In the genomic region with DNA sequence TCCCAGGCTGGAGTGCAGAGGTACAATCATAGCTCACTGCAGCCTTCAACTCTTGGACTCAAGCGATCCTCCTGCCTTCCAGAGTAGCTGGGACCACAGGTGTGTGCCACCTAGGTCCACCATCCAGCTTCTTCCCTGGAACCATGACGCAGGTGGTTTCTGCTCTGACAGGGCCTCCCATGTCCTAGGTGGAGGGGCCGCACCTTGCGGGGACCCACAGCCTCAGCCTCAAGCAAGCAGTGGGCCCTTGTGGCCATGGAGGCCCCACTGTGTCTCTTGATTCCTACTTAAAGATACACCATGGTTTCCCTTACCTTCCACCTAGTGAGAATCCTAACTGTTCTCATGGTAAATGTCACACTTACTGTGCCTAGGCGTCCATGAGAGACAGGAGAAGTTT, we compare ENCODE assay signal across 1 cellular context.
TF ChIP-seq lines count a peak whose summit lies in the region.

No MANE protein-coding gene starts in this region.

TF ChIP-seq in H1, 55 proteins besides CTCF, POLR2A, EP300 and RAD21:
- TF ChIP-seq GTF2F1 (IDR thresholded peaks at IDR 0.05; ENCODE audit: borderline replicate concordance, low read depth, low read length) (no peak), BRCA1 (IDR thresholded peaks at IDR 0.05; ENCODE audit: low read depth, low read length) (no peak), POLR2AphosphoS5 (IDR thresholded peaks at IDR 0.05; ENCODE audit: low read depth, low read length) (no peak)
